ENCODE assay signal across 18 cellular contexts in genomic region chr11:57467508-57468157, GRCh38. TPM values are rescaled to one million over a fixed set of nuclear protein-coding genes. Genes with fewer than 3 reads are reported as not detected.
DNase-seq lines count a peak whose midpoint lies in the region; TF ChIP-seq lines count a peak whose summit lies in the region.
"Had no signal": no experiment of that assay in that cellular context is flagged by ENCODE, and none has a peak within 500 bp of the region (broad histone marks: within the 10 kb centered on the region; RNA-seq: fewer than 3 reads in every experiment).

No MANE protein-coding gene starts in this region.

- H3K4me3 ChIP-seq in mesenchymal stem cell (ENCODE audit: insufficient read depth in 1 of 2, low read depth in 1 of 2, low read length in 2 of 2): peak overlapping the region in 1 of 2 experiments; percentile 20

- H3K27ac ChIP-seq in VCaP (peak overlapping the region; percentile 60), mesenchymal stem cell (ENCODE audit: low read length, poor library complexity, severe bottlenecking) (no peak overlapping the region), RWPE1 (no peak overlapping the region)
- H3K27ac ChIP-seq: C4-2B had no signal

- no peak overlapping the region for H3K4me2 ChIP-seq in mesenchymal stem cell (ENCODE audit: low read length, poor library complexity, severe bottlenecking)

- no peak overlapping the region for H2AFZ ChIP-seq in mesenchymal stem cell (ENCODE audit: low read depth, low read length)

- H2BK12ac ChIP-seq in mesenchymal stem cell (ENCODE audit: low read length in 2 of 2): no peak overlapping the region

- in situ Hi-C loops in G401 (cut with HindIII; ENCODE audit: low sequenced_read_pairs): no loop called here

- no peak overlapping the region for H3K14ac ChIP-seq in mesenchymal stem cell (ENCODE audit: low read length in 2 of 2)

- WGBS in mesenchymal stem cell: 56% methylated on average over 23 of the region's 23 CpGs

- H2BK15ac ChIP-seq in mesenchymal stem cell (ENCODE audit: low read depth, poor library complexity, severe bottlenecking): peak overlapping the region; percentile 70

- H2BK5ac ChIP-seq in mesenchymal stem cell (ENCODE audit: low read depth, low read length, poor library complexity, severe bottlenecking): no peak overlapping the region

- POLR2A ChIA-PET in RWPE1 (lab: Yijun Ruan, JAX; ENCODE audit: low non-redundant PET): no interaction called here

- H3K9ac ChIP-seq in mesenchymal stem cell (ENCODE audit: low read length): no peak overlapping the region

- no peak overlapping the region for H4K91ac ChIP-seq in mesenchymal stem cell (ENCODE audit: low read length)

- CTCF ChIA-PET in RWPE1 (lab: Yijun Ruan, JAX): interaction anchor here (0.7 to 0.9 kb wide), 2 partner anchors 9 kb away, joined by 3 to 4 read pairs; no protein-coding TSS in a partner anchor

- no peak overlapping the region for H2BK120ac ChIP-seq in mesenchymal stem cell (ENCODE audit: low read depth, low read length)

- no peak overlapping the region for H4K8ac ChIP-seq in mesenchymal stem cell (ENCODE audit: low read length)

- H3K36me3 ChIP-seq in mesenchymal stem cell (ENCODE audit: control insufficient read depth in 1 of 2, insufficient read depth in 2 of 2, low read depth in 1 of 2, low read length in 2 of 2): peaks cover 0 to 23% of the 10 kb centered on the region in 2 experiments

- no peaks in the 10 kb centered on the region for H3K79me1 ChIP-seq in mesenchymal stem cell (replicated peaks; ENCODE audit: low read length, poor library complexity, severe bottlenecking)

- TF ChIP-seq CTCF in VCaP (conservative IDR thresholded peaks at IDR 0.05) (no peak), RWPE1 (conservative IDR thresholded peaks at IDR 0.05; ENCODE audit: low read depth) (no peak)

- no peak overlapping the region for H2AK5ac ChIP-seq in mesenchymal stem cell (ENCODE audit: low read length, severe bottlenecking)

- H3K4me1 ChIP-seq in mesenchymal stem cell (ENCODE audit: control insufficient read depth, insufficient read depth, low read depth, low read length): no peaks in the 10 kb centered on the region

- no peak overlapping the region for H3K23ac ChIP-seq in mesenchymal stem cell (ENCODE audit: low read length in 2 of 2)

- H3K18ac ChIP-seq in mesenchymal stem cell (ENCODE audit: low read depth in 1 of 2, low read length in 2 of 2): no peak overlapping the region

- no peak overlapping the region for H3K4ac ChIP-seq in mesenchymal stem cell (ENCODE audit: low read depth in 1 of 2, low read length in 2 of 2)

- H3K27me3 ChIP-seq in mesenchymal stem cell (ENCODE audit: control insufficient read depth in 1 of 2, insufficient read depth in 1 of 2, low read length in 2 of 2): peaks cover 0 to 56% of the 10 kb centered on the region in 2 experiments

- DNase-seq in COLO668 (lab: John Stamatoyannopoulos, UW; ENCODE audit: unreplicated experiment) (peak; percentile 36), DMS79 treated with DMSO at 0.1 percent for 48 hours (lab: John Stamatoyannopoulos, UW) (peak; percentile 50), mesenchymal stem cell (no peak), G401 (ENCODE audit: low spot score) (no peak), NCI-H1105 (lab: John Stamatoyannopoulos, UW) (no peak), RWPE1 (ENCODE audit: low spot score) (no peak)
- DNase-seq: ACHN, DND-41, NCI-H1417 treated with DMSO at 0.1 percent for 48 hours, NCI-H1930, NCI-H2171, NCI-H446 treated with DMSO at 0.1 percent for 48 hours, NCI-H748 treated with DMSO at 0.1 percent for 48 hours, OCI-M1, SIG-M5, T-cell had no signal

- no peaks in the 10 kb centered on the region for H3K9me3 ChIP-seq in mesenchymal stem cell (ENCODE audit: control insufficient read depth, low read length)

RNA-seq across cellular contexts. Expression of gene RTN4RL2, which starts 7.3 kb away (rescaled TPM):
- 0.28 TPM for polyA plus RNA-seq in mesenchymal stem cell (2013, experiment 1 of 2)
- 0.22 TPM for polyA plus RNA-seq in mesenchymal stem cell (2013, experiment 2 of 2)
- total RNA-seq in G401 (2014; rRNA removed; shearing (Covaris generic)): 2.9 TPM in 1 of 2 replicates, not detected in the other

RNA-seq across cellular contexts. Expression of gene SLC43A3, which starts 40.7 kb away (rescaled TPM):
- polyA plus RNA-seq in mesenchymal stem cell (2013, experiment 1 of 2): 3.9 TPM
- 3.8 TPM for polyA plus RNA-seq in mesenchymal stem cell (2013, experiment 2 of 2)
- total RNA-seq in G401 (2014; rRNA removed; shearing (Covaris generic)): not detected in 2 replicates

RNA-seq across cellular contexts. Expression of gene SLC43A1, which starts 47.9 kb away (rescaled TPM):
- polyA plus RNA-seq in mesenchymal stem cell (2013, experiment 1 of 2): 3.9 TPM
- 3.8 TPM for polyA plus RNA-seq in mesenchymal stem cell (2013, experiment 2 of 2)
- 8.8 and 15.1 TPM in 2 replicates for total RNA-seq in G401 (2014; rRNA removed; shearing (Covaris generic))

Comparison
In these comparisons a context has a peak if more than half of its experiments do, and no peak if none do; other contexts are left out.
1. DNase-seq: peak in COLO668 (single experiment) and DMS79 treated with DMSO at 0.1 percent for 48 hours (single experiment); none in mesenchymal stem cell (single experiment), G401 (single experiment), NCI-H1105 (single experiment) and RWPE1 (single experiment).